Comparison of ENCODE assay signal across 3 cellular contexts in the genomic region with DNA sequence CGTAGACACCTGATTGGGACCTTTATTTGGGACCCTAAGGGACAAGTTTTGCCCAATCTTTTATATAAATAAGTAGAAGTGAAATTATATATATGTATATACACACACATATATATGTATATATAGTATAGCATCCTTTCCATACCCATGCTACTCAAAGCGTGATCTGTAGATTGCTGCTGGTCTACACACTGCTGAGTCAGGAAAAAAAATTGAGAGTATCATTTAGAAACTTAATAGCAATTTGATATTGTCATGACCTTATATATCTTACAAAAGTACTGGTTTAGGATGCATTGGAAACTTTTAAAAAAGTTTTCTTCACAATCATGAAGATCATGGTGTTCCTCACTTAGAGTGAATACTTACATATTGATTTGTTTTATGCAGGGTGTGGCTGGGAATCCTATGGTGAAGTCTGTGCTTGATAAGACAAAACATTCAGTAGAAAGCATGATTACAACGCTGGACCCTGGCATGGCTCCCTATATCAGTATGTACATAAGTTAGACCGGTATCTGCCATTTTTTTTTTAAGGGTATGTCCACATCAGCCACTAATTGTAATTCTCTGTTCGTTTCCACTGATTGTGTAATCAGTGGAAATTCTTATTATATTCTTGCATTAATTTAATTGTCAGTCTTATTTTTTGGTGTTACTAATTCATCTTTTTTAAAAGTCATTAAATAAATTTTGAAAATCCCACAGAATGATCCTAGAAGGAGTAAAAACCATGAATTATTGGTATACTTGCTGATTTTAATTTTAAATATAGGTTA.
A peak's percentile ranks its signal among the peaks of the same experiment; 100 is the strongest.
TF ChIP-seq lines count a peak whose summit lies in the region.

No MANE protein-coding gene starts in this region.

TF ChIP-seq in HepG2, 621 proteins besides CTCF, POLR2A, EP300 and RAD21:
- TF ChIP-seq MAFF (IDR thresholded peaks at IDR 0.05; ENCODE audit: low read depth, low read length) (peak; percentile 79), CEBPB (IDR thresholded peaks at IDR 0.05; ENCODE audit: borderline replicate concordance, low read depth, low read length) (peak; percentile 23; the same call in 1 of the 2 replicates), ELF1 (CRISPR knock-in tag; IDR thresholded peaks at IDR 0.05) (no peak), PREB (CRISPR knock-in tag; IDR thresholded peaks at IDR 0.05) (no peak), MAFK (conservative IDR thresholded peaks at IDR 0.05 in 1 of 2, IDR thresholded peaks at IDR 0.05 in 1 of 2; ENCODE audit: low read length in 2 of 2) (peak; percentile 80 to 89), ZNF788 (CRISPR knock-in tag; IDR thresholded peaks at IDR 0.05; ENCODE audit: borderline replicate concordance) (no peak), HES4 (CRISPR knock-in tag; IDR thresholded peaks at IDR 0.05; ENCODE audit: borderline replicate concordance) (no peak), ZNF780A (CRISPR knock-in tag; IDR thresholded peaks at IDR 0.05) (no peak), PAX8 (CRISPR knock-in tag; IDR thresholded peaks at IDR 0.05; ENCODE audit: borderline replicate concordance) (no peak), NR2F2 (IDR thresholded peaks at IDR 0.05; ENCODE audit: borderline replicate concordance, low read depth) (no peak), MTF2 (CRISPR knock-in tag; IDR thresholded peaks at IDR 0.05; ENCODE audit: borderline replicate concordance) (no peak), HNRNPH1 (optimal IDR thresholded peaks at IDR 0.05; ENCODE audit: low read depth, low read length) (no peak), ZIK1 (CRISPR knock-in tag; IDR thresholded peaks at IDR 0.05; ENCODE audit: borderline replicate concordance, low read depth) (no peak), MYNN (CRISPR knock-in tag; IDR thresholded peaks at IDR 0.05; ENCODE audit: low read depth) (no peak), ZNF790 (CRISPR knock-in tag; IDR thresholded peaks at IDR 0.05; ENCODE audit: borderline replicate concordance) (no peak), ZBTB38 (CRISPR knock-in tag; IDR thresholded peaks at IDR 0.05) (no peak)
- TF ChIP-seq, protein P1, sequence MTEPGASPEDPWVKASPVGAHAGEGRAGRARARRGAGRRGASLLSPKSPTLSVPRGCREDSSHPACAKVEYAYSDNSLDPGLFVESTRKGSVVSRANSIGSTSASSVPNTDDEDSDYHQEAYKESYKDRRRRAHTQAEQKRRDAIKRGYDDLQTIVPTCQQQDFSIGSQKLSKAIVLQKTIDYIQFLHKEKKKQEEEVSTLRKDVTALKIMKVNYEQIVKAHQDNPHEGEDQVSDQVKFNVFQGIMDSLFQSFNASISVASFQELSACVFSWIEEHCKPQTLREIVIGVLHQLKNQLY (CRISPR knock-in tag; IDR thresholded peaks at IDR 0.05) = no peak
- TF ChIP-seq, protein P2, sequence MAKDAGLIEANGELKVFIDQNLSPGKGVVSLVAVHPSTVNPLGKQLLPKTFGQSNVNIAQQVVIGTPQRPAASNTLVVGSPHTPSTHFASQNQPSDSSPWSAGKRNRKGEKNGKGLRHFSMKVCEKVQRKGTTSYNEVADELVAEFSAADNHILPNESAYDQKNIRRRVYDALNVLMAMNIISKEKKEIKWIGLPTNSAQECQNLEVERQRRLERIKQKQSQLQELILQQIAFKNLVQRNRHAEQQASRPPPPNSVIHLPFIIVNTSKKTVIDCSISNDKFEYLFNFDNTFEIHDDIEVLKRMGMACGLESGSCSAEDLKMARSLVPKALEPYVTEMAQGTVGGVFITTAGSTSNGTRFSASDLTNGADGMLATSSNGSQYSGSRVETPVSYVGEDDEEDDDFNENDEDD (CRISPR knock-in tag; IDR thresholded peaks at IDR 0.05; ENCODE audit: borderline replicate concordance) = no peak
- TF ChIP-seq, protein P3, sequence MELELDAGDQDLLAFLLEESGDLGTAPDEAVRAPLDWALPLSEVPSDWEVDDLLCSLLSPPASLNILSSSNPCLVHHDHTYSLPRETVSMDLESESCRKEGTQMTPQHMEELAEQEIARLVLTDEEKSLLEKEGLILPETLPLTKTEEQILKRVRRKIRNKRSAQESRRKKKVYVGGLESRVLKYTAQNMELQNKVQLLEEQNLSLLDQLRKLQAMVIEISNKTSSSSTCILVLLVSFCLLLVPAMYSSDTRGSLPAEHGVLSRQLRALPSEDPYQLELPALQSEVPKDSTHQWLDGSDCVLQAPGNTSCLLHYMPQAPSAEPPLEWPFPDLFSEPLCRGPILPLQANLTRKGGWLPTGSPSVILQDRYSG (CRISPR knock-in tag; IDR thresholded peaks at IDR 0.05) = no peak

TF ChIP-seq in IMR-90, 13 proteins besides CTCF, POLR2A, EP300 and RAD21:
- peak; percentile 50; the same call in 1 of the 2 replicates for TF ChIP-seq CEBPB (IDR thresholded peaks at IDR 0.05; ENCODE audit: low read depth, low read length)
- peak; percentile 85 for TF ChIP-seq MAFK (IDR thresholded peaks at IDR 0.05; ENCODE audit: low read depth, low read length)
- TF ChIP-seq, protein P4, sequence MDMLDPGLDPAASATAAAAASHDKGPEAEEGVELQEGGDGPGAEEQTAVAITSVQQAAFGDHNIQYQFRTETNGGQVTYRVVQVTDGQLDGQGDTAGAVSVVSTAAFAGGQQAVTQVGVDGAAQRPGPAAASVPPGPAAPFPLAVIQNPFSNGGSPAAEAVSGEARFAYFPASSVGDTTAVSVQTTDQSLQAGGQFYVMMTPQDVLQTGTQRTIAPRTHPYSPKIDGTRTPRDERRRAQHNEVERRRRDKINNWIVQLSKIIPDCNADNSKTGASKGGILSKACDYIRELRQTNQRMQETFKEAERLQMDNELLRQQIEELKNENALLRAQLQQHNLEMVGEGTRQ (IDR thresholded peaks at IDR 0.05; ENCODE audit: low read depth, low read length) = no peak

TF ChIP-seq in K562, 482 proteins besides CTCF, POLR2A, EP300 and RAD21 (continues in another document):
- TF ChIP-seq TCF7 (IDR thresholded peaks at IDR 0.05; ENCODE audit: borderline replicate concordance) (no peak), PHB2 (IDR thresholded peaks at IDR 0.05; ENCODE audit: low read depth) (no peak), CEBPB (tag; IDR thresholded peaks at IDR 0.05) (peak; percentile 50), CEBPG (CRISPR knock-in tag; IDR thresholded peaks at IDR 0.05) (no peak), CEBPG (tag; conservative IDR thresholded peaks at IDR 0.05 in 1 of 2, IDR thresholded peaks at IDR 0.05 in 1 of 2) (0 out of 4 replicates have a peak, but pooled peaks of 1 of the 2 experiments have one; percentile 34), TEAD4 (IDR thresholded peaks at IDR 0.05; ENCODE audit: low read length) (no peak), TEAD4 (CRISPR knock-in tag; IDR thresholded peaks at IDR 0.05; ENCODE audit: borderline replicate concordance) (no peak), ZNF316 (IDR thresholded peaks at IDR 0.05) (peak; percentile 71), SOX6 (IDR thresholded peaks at IDR 0.05) (no peak), ZNF584 (CRISPR knock-in tag; IDR thresholded peaks at IDR 0.05; ENCODE audit: low read depth) (no peak), FIP1L1 (IDR thresholded peaks at IDR 0.05; ENCODE audit: low read depth, low read length, poor library complexity, severe bottlenecking) (no peak), OTX1 (CRISPR knock-in tag; IDR thresholded peaks at IDR 0.05) (no peak), BRD4 (IDR thresholded peaks at IDR 0.05) (no peak), CTCFL (IDR thresholded peaks at IDR 0.05; ENCODE audit: borderline replicate concordance, insufficient read depth, low read depth, low read length, poor library complexity, severe bottlenecking) (no peak)
- TF ChIP-seq, protein P5, sequence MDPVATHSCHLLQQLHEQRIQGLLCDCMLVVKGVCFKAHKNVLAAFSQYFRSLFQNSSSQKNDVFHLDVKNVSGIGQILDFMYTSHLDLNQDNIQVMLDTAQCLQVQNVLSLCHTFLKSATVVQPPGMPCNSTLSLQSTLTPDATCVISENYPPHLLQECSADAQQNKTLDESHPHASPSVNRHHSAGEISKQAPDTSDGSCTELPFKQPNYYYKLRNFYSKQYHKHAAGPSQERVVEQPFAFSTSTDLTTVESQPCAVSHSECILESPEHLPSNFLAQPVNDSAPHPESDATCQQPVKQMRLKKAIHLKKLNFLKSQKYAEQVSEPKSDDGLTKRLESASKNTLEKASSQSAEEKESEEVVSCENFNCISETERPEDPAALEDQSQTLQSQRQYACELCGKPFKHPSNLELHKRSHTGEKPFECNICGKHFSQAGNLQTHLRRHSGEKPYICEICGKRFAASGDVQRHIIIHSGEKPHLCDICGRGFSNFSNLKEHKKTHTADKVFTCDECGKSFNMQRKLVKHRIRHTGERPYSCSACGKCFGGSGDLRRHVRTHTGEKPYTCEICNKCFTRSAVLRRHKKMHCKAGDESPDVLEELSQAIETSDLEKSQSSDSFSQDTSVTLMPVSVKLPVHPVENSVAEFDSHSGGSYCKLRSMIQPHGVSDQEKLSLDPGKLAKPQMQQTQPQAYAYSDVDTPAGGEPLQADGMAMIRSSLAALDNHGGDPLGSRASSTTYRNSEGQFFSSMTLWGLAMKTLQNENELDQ (CRISPR knock-in tag; IDR thresholded peaks at IDR 0.05; ENCODE audit: borderline replicate concordance) = no peak
- TF ChIP-seq, protein P6, sequence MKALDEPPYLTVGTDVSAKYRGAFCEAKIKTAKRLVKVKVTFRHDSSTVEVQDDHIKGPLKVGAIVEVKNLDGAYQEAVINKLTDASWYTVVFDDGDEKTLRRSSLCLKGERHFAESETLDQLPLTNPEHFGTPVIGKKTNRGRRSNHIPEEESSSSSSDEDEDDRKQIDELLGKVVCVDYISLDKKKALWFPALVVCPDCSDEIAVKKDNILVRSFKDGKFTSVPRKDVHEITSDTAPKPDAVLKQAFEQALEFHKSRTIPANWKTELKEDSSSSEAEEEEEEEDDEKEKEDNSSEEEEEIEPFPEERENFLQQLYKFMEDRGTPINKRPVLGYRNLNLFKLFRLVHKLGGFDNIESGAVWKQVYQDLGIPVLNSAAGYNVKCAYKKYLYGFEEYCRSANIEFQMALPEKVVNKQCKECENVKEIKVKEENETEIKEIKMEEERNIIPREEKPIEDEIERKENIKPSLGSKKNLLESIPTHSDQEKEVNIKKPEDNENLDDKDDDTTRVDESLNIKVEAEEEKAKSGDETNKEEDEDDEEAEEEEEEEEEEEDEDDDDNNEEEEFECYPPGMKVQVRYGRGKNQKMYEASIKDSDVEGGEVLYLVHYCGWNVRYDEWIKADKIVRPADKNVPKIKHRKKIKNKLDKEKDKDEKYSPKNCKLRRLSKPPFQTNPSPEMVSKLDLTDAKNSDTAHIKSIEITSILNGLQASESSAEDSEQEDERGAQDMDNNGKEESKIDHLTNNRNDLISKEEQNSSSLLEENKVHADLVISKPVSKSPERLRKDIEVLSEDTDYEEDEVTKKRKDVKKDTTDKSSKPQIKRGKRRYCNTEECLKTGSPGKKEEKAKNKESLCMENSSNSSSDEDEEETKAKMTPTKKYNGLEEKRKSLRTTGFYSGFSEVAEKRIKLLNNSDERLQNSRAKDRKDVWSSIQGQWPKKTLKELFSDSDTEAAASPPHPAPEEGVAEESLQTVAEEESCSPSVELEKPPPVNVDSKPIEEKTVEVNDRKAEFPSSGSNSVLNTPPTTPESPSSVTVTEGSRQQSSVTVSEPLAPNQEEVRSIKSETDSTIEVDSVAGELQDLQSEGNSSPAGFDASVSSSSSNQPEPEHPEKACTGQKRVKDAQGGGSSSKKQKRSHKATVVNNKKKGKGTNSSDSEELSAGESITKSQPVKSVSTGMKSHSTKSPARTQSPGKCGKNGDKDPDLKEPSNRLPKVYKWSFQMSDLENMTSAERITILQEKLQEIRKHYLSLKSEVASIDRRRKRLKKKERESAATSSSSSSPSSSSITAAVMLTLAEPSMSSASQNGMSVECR (CRISPR knock-in tag; IDR thresholded peaks at IDR 0.05) = no peak
